ENCODE assay signal across 9 cellular contexts in the genomic region with DNA sequence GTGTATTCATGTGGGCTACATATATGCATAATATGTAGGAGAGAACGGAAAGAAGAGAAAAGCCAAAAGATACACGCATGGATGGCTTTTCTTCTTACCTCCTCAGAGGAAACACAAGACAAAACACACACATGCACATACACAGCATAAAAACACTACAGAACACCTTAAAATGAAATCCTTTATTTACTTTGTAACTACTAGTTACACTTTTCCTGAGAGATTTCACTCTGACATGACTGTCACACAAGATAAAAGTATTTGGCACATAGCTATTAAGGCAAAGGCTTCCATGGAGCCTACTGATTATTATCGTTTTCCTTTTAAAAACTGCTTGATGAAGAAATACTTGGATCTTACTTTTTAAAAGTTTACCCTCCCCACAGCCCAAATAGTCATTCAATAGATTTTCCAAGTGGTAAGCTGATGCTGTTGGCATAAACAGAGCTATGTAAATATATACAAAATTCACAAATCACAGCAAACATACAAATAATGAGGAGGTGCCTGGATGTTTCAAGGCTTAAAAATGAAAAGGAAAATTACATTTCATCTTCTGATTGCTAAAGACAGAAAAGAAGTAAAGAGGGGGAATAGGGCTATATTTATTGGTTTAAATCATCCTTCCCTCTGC. TPM values are rescaled to one million over a fixed set of nuclear protein-coding genes. Genes with fewer than 3 reads are reported as not detected.
DNase-seq lines count a peak whose midpoint lies in the region; ATAC-seq and TF ChIP-seq lines count a peak whose summit lies in the region.
"Had no signal": no experiment of that assay in that cellular context is flagged by ENCODE, and none has a peak within 500 bp of the region (broad histone marks: within the 10 kb centered on the region; RNA-seq: fewer than 3 reads in every experiment).

No MANE protein-coding gene starts in this region.

- no peaks in the 10 kb centered on the region for H3K9me3 Mint-ChIP-seq in activated CD4-positive, alpha-beta memory T cell treated with anti-CD3 and anti-CD28 coated beads for 36 hours

- TF ChIP-seq POLR2A in sigmoid colon (IDR thresholded peaks at IDR 0.05), result no peak

- H3K4me1 Mint-ChIP-seq in activated CD4-positive, alpha-beta memory T cell treated with anti-CD3 and anti-CD28 coated beads for 36 hours (ENCODE audit: low read depth), result peaks cover 29% of the 10 kb centered on the region

- H3K36me3 ChIP-seq in ES-I3 (ENCODE audit: insufficient read depth, low read length) (no peaks in the 10 kb centered on the region), sigmoid colon (no peaks in the 10 kb centered on the region)

- H3K4me3 ChIP-seq in foreskin fibroblast (ENCODE audit: low read depth in 1 of 2, low read length in 2 of 2), result peak overlapping the region; percentile 34 to 83
- H3K4me3 ChIP-seq in sigmoid colon, result peak overlapping the region in 2 of 4 donors; percentile 16 to 61

- TF ChIP-seq EP300 in sigmoid colon (IDR thresholded peaks at IDR 0.05), result no peak

- H3K9me3 ChIP-seq in ES-I3 (ENCODE audit: control insufficient read depth, insufficient read depth, low read length) (no peaks in the 10 kb centered on the region), sigmoid colon (no peaks in the 10 kb centered on the region)

- peak overlapping the region; percentile 54 for H3K4me3 Mint-ChIP-seq in activated CD4-positive, alpha-beta memory T cell treated with anti-CD3 and anti-CD28 coated beads for 36 hours

- no peak for ATAC-seq in HG03196 (IDR thresholded peaks at IDR 0.05; ENCODE audit: unreplicated experiment)
- ATAC-seq in HG03342 (IDR thresholded peaks at IDR 0.05; ENCODE audit: unreplicated experiment), result no peak

- peaks cover 5 to 23% (median 8%) of the 10 kb centered on the region in 3 donors for H3K27me3 ChIP-seq in sigmoid colon

- peaks cover 59% of the 10 kb centered on the region for H3K4me1 ChIP-seq in ES-I3 (ENCODE audit: insufficient read depth, low read length)
- peaks cover 0 to 7% (median 7%) of the 10 kb centered on the region in 4 donors for H3K4me1 ChIP-seq in sigmoid colon

- intact Hi-C loops in activated CD4-positive, alpha-beta memory T cell treated with anti-CD3 and anti-CD28 coated beads for 36 hours (cut with micrococcal nuclease), result loop anchor here (1.0 to 10.0 kb wide), 3 partner anchors 19 to 1387 kb away; a partner anchor contains a TSS
- intact Hi-C loops in sigmoid colon (cut with DNase I), result no loop called here

- TF ChIP-seq CTCF in foreskin fibroblast (IDR thresholded peaks at IDR 0.05; ENCODE audit: low read depth, low read length), result no peak
- TF ChIP-seq CTCF in sigmoid colon (IDR thresholded peaks at IDR 0.05), result no peak

- peaks cover 3% of the 10 kb centered on the region for H3K36me3 Mint-ChIP-seq in activated CD4-positive, alpha-beta memory T cell treated with anti-CD3 and anti-CD28 coated beads for 36 hours

- 27 to 43% methylated on average over 3 of the region's 3 CpGs for WGBS in sigmoid colon, 2 donors

- DNase-seq in activated CD4-positive, alpha-beta memory T cell treated with anti-CD3 and anti-CD28 coated beads for 36 hours, result no peak
- DNase-seq in foreskin fibroblast (no peak), sigmoid colon (no peak), NCI-H146 (lab: John Stamatoyannopoulos, UW) (no peak), HPDE6-E6E7 (ENCODE audit: extremely low spot score) (no peak)
- DNase-seq: stimulated activated CD4-positive, alpha-beta T cell treated with anti-CD3 and anti-CD28 coated beads, Interleukin-4, amount 100 ng/mL, for 24 hours had no signal

- POLR2A ChIA-PET in activated CD4-positive, alpha-beta memory T cell treated with anti-CD3 and anti-CD28 coated beads for 36 hours (lab: Charles Lee), result interaction anchor here (1.4 kb wide), 1 partner anchor 97 kb away, joined by 4 read pairs; no protein-coding TSS in a partner anchor

- H3K27ac Mint-ChIP-seq in activated CD4-positive, alpha-beta memory T cell treated with anti-CD3 and anti-CD28 coated beads for 36 hours, result peak overlapping the region; percentile 70

- CTCF ChIA-PET in activated CD4-positive, alpha-beta memory T cell treated with anti-CD3 and anti-CD28 coated beads for 36 hours (lab: Charles Lee), result interaction anchor here (1.0 kb wide), 1 partner anchor 9 kb away, joined by 4 read pairs; a partner anchor contains a TSS

- peak overlapping the region; percentile 81 to 86 (median 86) for H3K27ac ChIP-seq in sigmoid colon

- H3K9ac ChIP-seq in ES-I3 (ENCODE audit: low read depth, low read length), result peak overlapping the region; percentile 5; the same call in 1 of the 2 replicates

- peaks cover 57% of the 10 kb centered on the region for H3K27me3 Mint-ChIP-seq in activated CD4-positive, alpha-beta memory T cell treated with anti-CD3 and anti-CD28 coated beads for 36 hours

RNA-seq across cellular contexts. Expression of a gene that starts 8.6 kb away (rescaled TPM):
- 10 to 100 TPM; 16.8 to 17.1 TPM for total RNA-seq in activated CD4-positive, alpha-beta memory T cell treated with anti-CD3 and anti-CD28 coated beads for 36 hours
- total RNA-seq in sigmoid colon, result 10 to 100 TPM; 51.0 to 70.6 (median 61.3) TPM
- 10 to 100 TPM in 2 of 3 donors, 1 to 10 TPM in 1; 8.1 to 19.8 (median 17.6) TPM for polyA plus RNA-seq in sigmoid colon
